ENCODE assay signal across 23 cellular contexts in the genomic region with DNA sequence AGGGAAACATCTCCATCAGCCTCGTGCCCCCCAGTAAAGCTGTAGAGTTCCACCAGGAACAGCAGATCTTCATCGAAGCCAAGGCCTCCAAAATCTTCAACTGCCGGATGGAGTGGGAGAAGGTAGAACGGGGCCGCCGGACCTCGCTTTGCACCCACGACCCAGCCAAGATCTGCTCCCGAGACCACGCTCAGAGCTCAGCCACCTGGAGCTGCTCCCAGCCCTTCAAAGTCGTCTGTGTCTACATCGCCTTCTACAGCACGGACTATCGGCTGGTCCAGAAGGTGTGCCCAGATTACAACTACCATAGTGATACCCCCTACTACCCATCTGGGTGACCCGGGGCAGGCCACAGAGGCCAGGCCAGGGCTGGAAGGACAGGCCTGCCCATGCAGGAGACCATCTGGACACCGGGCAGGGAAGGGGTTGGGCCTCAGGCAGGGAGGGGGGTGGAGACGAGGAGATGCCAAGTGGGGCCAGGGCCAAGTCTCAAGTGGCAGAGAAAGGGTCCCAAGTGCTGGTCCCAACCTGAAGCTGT. TPM values are rescaled to one million over a fixed set of nuclear protein-coding genes. Genes with fewer than 3 reads are reported as not detected.
"Had no signal": no experiment of that assay in that cellular context is flagged by ENCODE, and none has a peak within 500 bp of the region (broad histone marks: within the 10 kb centered on the region; RNA-seq: fewer than 3 reads in every experiment).

No MANE protein-coding gene starts in this region.

- H3K27ac ChIP-seq: brain microvascular endothelial cell, cardiac muscle cell, SK-N-MC had no signal

- H3K36me3 ChIP-seq: brain microvascular endothelial cell, cardiac muscle cell had no signal

- H3K27ac Mint-ChIP-seq: activated CD8-positive, alpha-beta T cell treated with anti-CD3 and anti-CD28 coated beads for 36 hours; activated T-cell treated with anti-CD3 and anti-CD28 coated beads, Interleukin-2, amount 50 U/mL, for 72 hours; activated T-helper 2 cell treated with anti-CD3 and anti-CD28 coated beads, Interferon-gamma antibody, Interleukin-2, Interleukin-4, amounts not matched to agents 10 μg/mL and 5 μg/mL and 100 μg/mL, durations not matched to agents 14 hours and 24 hours and 36 hours; T-helper 1 cell treated with Interleukin-12 subunit alpha and Interleukin-12 subunit beta and Interleukin-4 antibody, amounts not matched to agents 30 μg/mL and 1 μg/mL, for 36 hours had no signal

- H3K4me3 ChIP-seq: cardiac muscle cell, SK-N-MC had no signal

- H3K9me3 Mint-ChIP-seq: activated CD8-positive, alpha-beta T cell treated with anti-CD3 and anti-CD28 coated beads for 36 hours; activated T-cell treated with anti-CD3 and anti-CD28 coated beads, Interleukin-2, amount 50 U/mL, for 72 hours; activated T-helper 2 cell treated with anti-CD3 and anti-CD28 coated beads, Interferon-gamma antibody, Interleukin-2, Interleukin-4, amounts not matched to agents 10 μg/mL and 5 μg/mL and 100 μg/mL, durations not matched to agents 14 hours and 24 hours and 36 hours; T-helper 1 cell treated with Interleukin-12 subunit alpha and Interleukin-12 subunit beta and Interleukin-4 antibody, amounts not matched to agents 30 μg/mL and 1 μg/mL, for 36 hours had no signal

- DNase-seq: activated CD4-positive, alpha-beta T cell treated with anti-CD3 and anti-CD28 coated beads for 4 hours; activated CD8-positive, alpha-beta memory T cell treated with anti-CD3 and anti-CD28 coated beads, Interleukin-2, amount 50 U/mL, for 4 hours; activated CD8-positive, alpha-beta T cell treated with anti-CD3 and anti-CD28 coated beads for 36 hours; activated gamma-delta T cell treated with Interleukin-2 at 50 U/mL for 16 hours; activated naive CD4-positive, alpha-beta T cell treated with anti-CD3 and anti-CD28 coated beads, Interleukin-2, amount 50 U/mL, for 16 hours; activated T-cell treated with anti-CD3 and anti-CD28 coated beads, Interleukin-2, amount 50 U/mL, for 72 hours; brain microvascular endothelial cell; Kasumi-1; KBM-7; NCI-H1048; NCI-H1930; NCI-H2171; NCI-H2227 treated with DMSO at 0.1 percent for 48 hours; NCI-H526 treated with DMSO at 0.1 percent for 48 hours; NCI-H82 had no signal

- H3K4me3 Mint-ChIP-seq: activated CD8-positive, alpha-beta T cell treated with anti-CD3 and anti-CD28 coated beads for 36 hours; T-helper 1 cell treated with Interleukin-12 subunit alpha and Interleukin-12 subunit beta and Interleukin-4 antibody, amounts not matched to agents 30 μg/mL and 1 μg/mL, for 36 hours had no signal

- ATAC-seq: activated CD4-positive, CD25-positive, alpha-beta regulatory T cell treated with anti-CD3 and anti-CD28 coated beads, Interleukin-2, amount 50 U/mL, for 24 hours; activated CD8-positive, alpha-beta T cell treated with anti-CD3 and anti-CD28 coated beads for 36 hours; activated T-cell treated with anti-CD3 and anti-CD28 coated beads, Interleukin-2, amount 50 U/mL, for 72 hours had no signal

RNA-seq across cellular contexts. Expression of a gene that starts 3.4 kb away (rescaled TPM):
- total RNA-seq: NCI-H460, OCI-LY7, RPMI7951 had no signal
